ENCODE assay signal across 8 cellular contexts in genomic region chr12:32896438-32897275, GRCh38. TPM values are rescaled to one million over a fixed set of nuclear protein-coding genes. Genes with fewer than 3 reads are reported as not detected.
DNase-seq lines count a peak whose midpoint lies in the region; ATAC-seq and TF ChIP-seq lines count a peak whose summit lies in the region.

Gene PKP2, minus strand, starts transcription at chr12:32896777. Its CDS starts 46 bp downstream, at chr12:32896731.

- TF ChIP-seq POLR2A in ovary (IDR thresholded peaks at IDR 0.05), result no peak

- H3K36me3 ChIP-seq in left ventricle myocardium inferior (no peaks in the 10 kb centered on the region), ovary (no peaks in the 10 kb centered on the region)

- TF ChIP-seq CTCF in left ventricle myocardium inferior (IDR thresholded peaks at IDR 0.05; ENCODE audit: borderline replicate concordance) (no peak), ovary (IDR thresholded peaks at IDR 0.05) (no peak)

- H3K9me3 ChIP-seq in left ventricle myocardium inferior (replicated peaks) (no peaks in the 10 kb centered on the region), ovary (no peaks in the 10 kb centered on the region)

- H3K4me1 ChIP-seq in left ventricle myocardium inferior (peaks cover 17% of the 10 kb centered on the region), ovary (ENCODE audit: insufficient read depth) (peaks cover 2% of the 10 kb centered on the region)

- no peak for TF ChIP-seq EP300 in ovary (IDR thresholded peaks at IDR 0.05)

- H3K4me3 ChIP-seq in left ventricle myocardium inferior (peak within 1 kb of the TSS; percentile 81), ovary (peak within 1 kb of the TSS; percentile 60)

- DNase-seq in NCI-H2227 (lab: John Stamatoyannopoulos, UW; ENCODE audit: unreplicated experiment) (peak; percentile 55), NCI-H2227 treated with DMSO at 0.1 percent for 48 hours (lab: John Stamatoyannopoulos, UW) (no peak), NCI-H345 (lab: John Stamatoyannopoulos, UW) (peak; percentile 92), left ventricle myocardium inferior (peak; percentile 58), ovary (peak; percentile 53 to 81 (median 70)), amniotic stem cell (lab: John Stamatoyannopoulos, UW) (no peak)
- peak in 1 of 2 donors; percentile 12 for DNase-seq in activated naive CD4-positive, alpha-beta T cell treated with anti-CD3 and anti-CD28 coated beads, Interleukin-2, amount 50 U/mL, for 72 hours (ENCODE audit: low spot score in 2 of 2)

- no peaks in the 10 kb centered on the region for H3K9me3 Mint-ChIP-seq in activated naive CD4-positive, alpha-beta T cell treated with anti-CD3 and anti-CD28 coated beads, Interleukin-2, amount 50 U/mL, for 72 hours

- peak; percentile 44 for ATAC-seq in HG02884 (IDR thresholded peaks at IDR 0.05; ENCODE audit: unreplicated experiment)
- ATAC-seq in activated naive CD4-positive, alpha-beta T cell treated with anti-CD3 and anti-CD28 coated beads, Interleukin-2, amount 50 U/mL, for 72 hours, result peak; percentile 71 to 83

- no peak within 1 kb of the TSS for H3K27ac Mint-ChIP-seq in activated naive CD4-positive, alpha-beta T cell treated with anti-CD3 and anti-CD28 coated beads, Interleukin-2, amount 50 U/mL, for 72 hours

- 1% methylated on average over 27 to 94 of the region's 94 CpGs for WGBS in ovary, 3 donors

- H3K27ac ChIP-seq in left ventricle myocardium inferior (replicated peaks), result peak within 1 kb of the TSS; percentile 91
- peak within 1 kb of the TSS; percentile 59 to 83 for H3K27ac ChIP-seq in ovary

- H3K27me3 ChIP-seq in left ventricle myocardium inferior (ENCODE audit: low read depth), result peaks cover 39% of the 10 kb centered on the region
- H3K27me3 ChIP-seq in ovary, result no peaks in the 10 kb centered on the region

- intact Hi-C loops in left ventricle myocardium inferior (cut with micrococcal nuclease) (no loop called here), ovary (cut with DNase I) (loop anchor here in 1 of 4 donors (10.0 kb wide), 1 partner anchor 1242 kb away; the partner anchor contains the start of gene ETFBKMT)

- H3K36me3 Mint-ChIP-seq in activated naive CD4-positive, alpha-beta T cell treated with anti-CD3 and anti-CD28 coated beads, Interleukin-2, amount 50 U/mL, for 72 hours, result peaks cover 0 to 8% of the 10 kb centered on the region in 2 donors

RNA-seq across cellular contexts. Expression of gene PKP2, which starts in this region (rescaled TPM):
- total RNA-seq in activated naive CD4-positive, alpha-beta T cell treated with anti-CD3 and anti-CD28 coated beads, Interleukin-2, amount 50 U/mL, for 72 hours, result under 1 TPM; 0.45 to 0.77 TPM
- total RNA-seq in left ventricle myocardium inferior (428 TPM), ovary (100 to 1,000 TPM in 1 of 7 donors, 10 to 100 TPM in 5, 1 to 10 TPM in 1; 7.4 to 124 (median 30.9) TPM)
- 10 to 100 TPM; 11.4 to 26.2 TPM for polyA plus RNA-seq in ovary

Comparison
In these comparisons a context has a peak if more than half of its experiments do, and no peak if none do; other contexts are left out.
1. RNA of gene PKP2 (total RNA-seq): 428 TPM in left ventricle myocardium inferior (single experiment) and 7.4 to 124 TPM in ovary; 0.45 to 0.77 TPM in activated naive CD4-positive, alpha-beta T cell treated with anti-CD3 and anti-CD28 coated beads, Interleukin-2, amount 50 U/mL, for 72 hours; every median in the first group is over 4 times any median in the second.
2. DNase-seq: peak in NCI-H2227 (single experiment), NCI-H345 (single experiment), left ventricle myocardium inferior (single experiment) and ovary (5 of 5); none in NCI-H2227 treated with DMSO at 0.1 percent for 48 hours (single experiment) and amniotic stem cell (single experiment).
3. Peak in ATAC-seq in activated naive CD4-positive, alpha-beta T cell treated with anti-CD3 and anti-CD28 coated beads, Interleukin-2, amount 50 U/mL, for 72 hours; RNA of the gene not detected or under 1 TPM.